23 cellular contexts compared by ENCODE assay signal in genomic region chr1:50371749-50372148, GRCh38. TPM values are rescaled to one million over a fixed set of nuclear protein-coding genes. Genes with fewer than 3 reads are reported as not detected.
DNase-seq lines count a peak whose midpoint lies in the region; ATAC-seq, FAIRE-seq and TF ChIP-seq lines count a peak whose summit lies in the region.
"Had no signal": no experiment of that assay in that cellular context is flagged by ENCODE, and none has a peak within 500 bp of the region (broad histone marks: within the 10 kb centered on the region; RNA-seq: fewer than 3 reads in every experiment).

No MANE protein-coding gene starts in this region.

- CTCF ChIA-PET in HEK293 (lab: Yijun Ruan, JAX) (interaction anchor here (0.5 to 3.5 kb wide), 4 partner anchors 59 to 234 kb away, joined by 3 to 15 read pairs (median 6); no protein-coding TSS in a partner anchor), H1 (lab: Charles Lee; ENCODE audit: partially characterized antibody) (interaction anchor here (1.5 to 4.5 kb wide), 4 partner anchors 42 to 233 kb away, joined by 3 to 43 read pairs (median 31); partner anchors contain the start of gene DMRTA2)

- intact Hi-C loops in left cardiac atrium (cut with DNase I): no loop called here

- H2BK5ac ChIP-seq in H1 (ENCODE audit: low read depth, low read length) (no peak overlapping the region), mesendoderm (ENCODE audit: low read length) (no peak overlapping the region)

- no peaks in the 10 kb centered on the region for H3K36me3 ChIP-seq in HEK293 (ENCODE audit: control insufficient read depth in 2 of 2, insufficient read depth in 1 of 2, low read length in 2 of 2)
- H3K36me3 ChIP-seq in H1 (ENCODE audit: control insufficient read depth in 2 of 4, insufficient read depth in 4 of 4, low read length in 3 of 4): no peaks in the 10 kb centered on the region
- H3K36me3 ChIP-seq in mesendoderm (ENCODE audit: control insufficient read depth, insufficient read depth, low read length): no peaks in the 10 kb centered on the region
- H3K36me3 ChIP-seq: BLaER1 had no signal

- ATAC-seq in GM19395 (IDR thresholded peaks at IDR 0.05; ENCODE audit: unreplicated experiment) (no peak), left cardiac atrium (no peak)
- ATAC-seq: HCT116 had no signal

- H2BK12ac ChIP-seq in H1 (ENCODE audit: low read depth, low read length): no peak overlapping the region

- DNase-seq in EL (peak; percentile 45), H1 (ENCODE audit: low read depth in 1 of 2, low spot score in 2 of 2) (no peak), mesendoderm (peak; percentile 90), left cardiac atrium (no peak), HTR-8/SVneo (ENCODE audit: insufficient read length, low spot score) (no peak), kidney glomerular epithelial cell (lab: John Stamatoyannopoulos, UW) (no peak)
- DNase-seq: CD4-positive, alpha-beta T cell; COR-L47; DMS 273 treated with DMSO at 0.1 percent for 48 hours; DMS79 treated with DMSO at 0.1 percent for 48 hours; Karpas-422; MM.1S; NCI-H1048; NCI-H1417 treated with DMSO at 0.1 percent for 48 hours; NCI-H187; NCI-H446 treated with DMSO at 0.1 percent for 48 hours; NCI-H526 treated with DMSO at 0.1 percent for 48 hours; Right ventricle myocardium superior had no signal

- H4K91ac ChIP-seq in H1 (replicated peaks; ENCODE audit: insufficient read length, low read length): no peak overlapping the region

- FAIRE-seq in H1 (lab: Jason Lieb, UNC) (no peak), HTR-8/SVneo (lab: Jason Lieb, UNC) (no peak)
- FAIRE-seq: G401.6 had no signal

- H3K56ac ChIP-seq in H1 (replicated peaks; ENCODE audit: insufficient read length, low read depth, low read length): no peak overlapping the region
- no peak overlapping the region for H3K56ac ChIP-seq in mesendoderm (ENCODE audit: low read length)

- no peaks in the 10 kb centered on the region for H3K79me1 ChIP-seq in H1 (ENCODE audit: low read depth, low read length)
- H3K79me1 ChIP-seq in mesendoderm (ENCODE audit: low read length): no peaks in the 10 kb centered on the region

- 85% methylated on average over 3 of the region's 3 CpGs; no CpG with 5 or more reads in 1 of the 2 experiments for WGBS in H1 (ENCODE audit: extremely low coverage in 1 of 2, insufficient coverage in 1 of 2, insufficient read length in 1 of 2, insufficient replicate concordance in 2 of 2, low coverage in 1 of 2, low lambda C conversion rate in 2 of 2, missing lambda C conversion rate in 1 of 2), 2 experiments
- no CpG with 5 or more reads among the region's 3 CpGs for WGBS in mesendoderm (ENCODE audit: extremely low coverage, insufficient coverage, low lambda C conversion rate)

- no peak overlapping the region for H3K27ac ChIP-seq in HEK293 (ENCODE audit: extremely low read depth, low read depth, low read length)
- no peak overlapping the region for H3K27ac ChIP-seq in H1 (ENCODE audit: low read depth, low read length)
- H3K27ac ChIP-seq in mesendoderm (ENCODE audit: low read depth, low read length): no peak overlapping the region
- H3K27ac ChIP-seq: BLaER1 had no signal

- no peak overlapping the region for H3K18ac ChIP-seq in H1 (ENCODE audit: extremely low read depth, low read length)
- no peak overlapping the region for H3K18ac ChIP-seq in mesendoderm (ENCODE audit: low read length)

- no peak overlapping the region for H2BK20ac ChIP-seq in H1 (ENCODE audit: low read length)

- H3K27me3 ChIP-seq in H1 (replicated peaks in 1 of 4; ENCODE audit: control insufficient read depth in 3 of 4, extremely low read depth in 1 of 4, insufficient read depth in 3 of 4, low read length in 3 of 4) (peaks cover 3 to 16% (median 12%) of the 10 kb centered on the region in 4 experiments; a peak in 5 of 7 replicates), mesendoderm (ENCODE audit: insufficient read depth, low read length, poor library complexity) (peaks cover 2% of the 10 kb centered on the region)
- H3K27me3 ChIP-seq: BLaER1 had no signal

- POLR2A ChIA-PET in HEK293 (lab: Yijun Ruan, JAX): no interaction called here
- POLR2A ChIA-PET in H1 (lab: Charles Lee; ENCODE audit: partially characterized antibody): no interaction called here

- no peak overlapping the region for H3K14ac ChIP-seq in H1 (ENCODE audit: insufficient read length)

- no peak for TF ChIP-seq POLR2A in H1 (IDR thresholded peaks at IDR 0.05; ENCODE audit: control extremely low read depth in 1 of 2, low read depth in 2 of 2, low read length in 2 of 2)

- H2BK120ac ChIP-seq in H1 (replicated peaks; ENCODE audit: low read depth, low read length) (no peak overlapping the region), mesendoderm (ENCODE audit: low read depth, low read length) (no peak overlapping the region)

- H3K9ac ChIP-seq in H1 (replicated peaks in 1 of 4; ENCODE audit: extremely low read depth in 1 of 4, low read depth in 3 of 4, low read length in 3 of 4) (no peak overlapping the region), mesendoderm (ENCODE audit: low read length) (no peak overlapping the region)
- H3K9ac ChIP-seq: BLaER1 had no signal

- no peak overlapping the region for H3K23ac ChIP-seq in H1 (ENCODE audit: insufficient read length)
- H3K23ac ChIP-seq in mesendoderm (ENCODE audit: low read length): no peak overlapping the region

- H3K4me2 ChIP-seq in H1 (ENCODE audit: insufficient read depth in 1 of 2, low read depth in 2 of 2, low read length in 2 of 2): no peak overlapping the region
- H3K4me2 ChIP-seq in mesendoderm (ENCODE audit: low read length): no peak overlapping the region
- H3K4me2 ChIP-seq: BLaER1 had no signal

- H2AK5ac ChIP-seq in H1 (ENCODE audit: low read depth, low read length): no peak overlapping the region
- no peak overlapping the region for H2AK5ac ChIP-seq in mesendoderm (ENCODE audit: low read length)

- TF ChIP-seq RAD21 in H1 (IDR thresholded peaks at IDR 0.05 in 1 of 2, conservative IDR thresholded peaks at IDR 0.05 in 1 of 2; ENCODE audit: low read depth in 2 of 2, low read length in 2 of 2): no peak

- no peak for TF ChIP-seq EP300 in H1 (IDR thresholded peaks at IDR 0.05; ENCODE audit: borderline replicate concordance in 1 of 2, low read depth in 2 of 2, low read length in 2 of 2)

- H3K4me1 ChIP-seq in HEK293 (ENCODE audit: control insufficient read depth, insufficient read depth, low read length) (no peaks in the 10 kb centered on the region), H1 (replicated peaks in 1 of 4; ENCODE audit: control insufficient read depth in 3 of 4, insufficient read depth in 4 of 4, low read length in 3 of 4) (peaks cover 0 to 2% (median 0%) of the 10 kb centered on the region in 4 experiments; a peak in 1 of 7 replicates), mesendoderm (ENCODE audit: control insufficient read depth, low read depth, low read length) (no peaks in the 10 kb centered on the region)
- H3K4me1 ChIP-seq: BLaER1 had no signal

- H3K9me3 ChIP-seq in HEK293 (ENCODE audit: control insufficient read depth, insufficient read depth, low read depth, low read length): no peaks in the 10 kb centered on the region
- H3K9me3 ChIP-seq in H1 (ENCODE audit: insufficient read depth in 2 of 2, low read depth in 1 of 2, low read length in 1 of 2): no peaks in the 10 kb centered on the region

- no peak overlapping the region for H2BK15ac ChIP-seq in H1 (ENCODE audit: low read length)
- H2BK15ac ChIP-seq in mesendoderm (replicated peaks; ENCODE audit: low read depth): no peak overlapping the region

- H3K4me3 ChIP-seq in HEK293 (ENCODE audit: low read depth, low read length) (no peak overlapping the region), H1 (ENCODE audit: extremely low read depth in 1 of 4, insufficient read depth in 2 of 4, low read depth in 3 of 4, low read length in 4 of 4) (no peak overlapping the region), mesendoderm (ENCODE audit: low read length) (no peak overlapping the region)
- H3K4me3 ChIP-seq: BLaER1 had no signal

- H4K5ac ChIP-seq in H1 (ENCODE audit: insufficient read length, low read depth, low read length): no peak overlapping the region
- no peak overlapping the region for H4K5ac ChIP-seq in mesendoderm (ENCODE audit: low read length)

- no peak for TF ChIP-seq CTCF in HEK293 (tag by site-specific recombination; IDR thresholded peaks at IDR 0.05)
- no peak for TF ChIP-seq CTCF in H1 (IDR thresholded peaks at IDR 0.05; ENCODE audit: control extremely low read depth in 1 of 3, insufficient read depth in 1 of 3, low read depth in 1 of 3, low read length in 3 of 3)

- H4K8ac ChIP-seq in H1 (ENCODE audit: extremely low read depth, insufficient read depth, low read length): no peak overlapping the region
- H4K8ac ChIP-seq in mesendoderm (ENCODE audit: low read depth, low read length): no peak overlapping the region

- H3K4ac ChIP-seq in H1 (replicated peaks; ENCODE audit: insufficient read length, low read depth, low read length) (no peak overlapping the region), mesendoderm (ENCODE audit: low read depth, low read length) (no peak overlapping the region)

- H3K79me2 ChIP-seq in H1 (ENCODE audit: control insufficient read depth in 1 of 2, insufficient read depth in 2 of 2, low read length in 2 of 2) (no peaks in the 10 kb centered on the region), mesendoderm (ENCODE audit: control insufficient read depth, insufficient read depth, low read length) (no peaks in the 10 kb centered on the region)

- no peak overlapping the region for H2AFZ ChIP-seq in H1 (ENCODE audit: low read length)

- H4K20me1 ChIP-seq in H1 (replicated peaks in 1 of 2; ENCODE audit: control insufficient read depth in 1 of 2, insufficient read depth in 2 of 2, low read length in 2 of 2): peaks cover 0 to 3% of the 10 kb centered on the region in 2 experiments
- H4K20me1 ChIP-seq: BLaER1 had no signal

- peaks cover 8% of the 10 kb centered on the region; the same call in 1 of the 2 replicates for H3K23me2 ChIP-seq in H1 (ENCODE audit: low read depth, low read length)

TF ChIP-seq in HEK293, 187 proteins besides CTCF, POLR2A, EP300 and RAD21:
- TF ChIP-seq SCRT2 (tag by site-specific recombination; IDR thresholded peaks at IDR 0.05) (0 out of 2 replicates have a peak, but pooled peaks have one; percentile 12), SCRT1 (tag by site-specific recombination; IDR thresholded peaks at IDR 0.05; ENCODE audit: borderline replicate concordance) (no peak)

TF ChIP-seq in H1, 55 proteins besides CTCF, POLR2A, EP300 and RAD21 (continues in another document):
- peak; percentile 57; the same call in 1 of the 2 replicates for TF ChIP-seq TEAD4 (IDR thresholded peaks at IDR 0.05; ENCODE audit: low read depth, low read length)

RNA-seq across cellular contexts. Expression of gene DMRTA2, which starts 51.5 kb away (rescaled TPM):
- not detected in 2 replicates for total RNA-seq in H1 (2021; fragmentation: NEBNext Ultra II Directional; extraction: Animal tissue kit (Norgen Biotek cat#: 25700))
- polyA plus RNA-seq in H1 (2011; rRNA removed): 0.03 TPM in 1 of 2 replicates, not detected in the other
- polyA plus RNA-seq in H1 (2011; cell fraction: cytosol; rRNA removed): 0.03 TPM
- not detected for polyA plus RNA-seq in H1 (2011; cell fraction: nucleus; rRNA removed)
- 0.05 TPM in 1 of 4 replicates, not detected in the others for polyA plus RNA-seq in H1 (2012, experiment 1 of 2)
- not detected for polyA plus RNA-seq in H1 (2012, experiment 2 of 2)
- polyA plus RNA-seq in H1 (2013, experiment 1 of 2): 0.02 TPM
- polyA plus RNA-seq in H1 (2013, experiment 2 of 2): 0.02 TPM
- not detected in 2 replicates for polyA minus RNA-seq in H1 (2011; rRNA and poly(A)+ RNA removed)
- not detected for polyA minus RNA-seq in H1 (2011; cell fraction: cytosol; rRNA and poly(A)+ RNA removed)
- polyA minus RNA-seq in H1 (2011; cell fraction: nucleus; rRNA and poly(A)+ RNA removed): not detected
- 0.03 TPM for polyA plus RNA-seq in mesendoderm (2013, experiment 1 of 2)
- 0.04 TPM for polyA plus RNA-seq in mesendoderm (2013, experiment 2 of 2)
- not detected for total RNA-seq in left cardiac atrium
- total RNA-seq: CD4-positive, alpha-beta T cell; Right ventricle myocardium superior had no signal

Comparison
In these comparisons a context has a peak if more than half of its experiments do, and no peak if none do; other contexts are left out.
1. DNase-seq: peak in EL (single experiment) and mesendoderm (single experiment); none in H1 (0 of 2), left cardiac atrium (single experiment), HTR-8/SVneo (single experiment) and kidney glomerular epithelial cell (single experiment).